1 cellular context compared by ENCODE assay signal in genomic region chr22:35463231-35463933, GRCh38.
TF ChIP-seq lines count a peak whose summit lies in the region.

No MANE protein-coding gene starts in this region.

TF ChIP-seq in HEK293, 187 proteins besides CTCF, POLR2A, EP300 and RAD21 (continued from another document):
- TF ChIP-seq ZBTB26 (tag by site-specific recombination; optimal IDR thresholded peaks at IDR 0.05) (no peak), ZBTB17 (tag by site-specific recombination; IDR thresholded peaks at IDR 0.05) (peak; percentile 98), ZNF670 (tag by site-specific recombination; IDR thresholded peaks at IDR 0.05; ENCODE audit: low read depth) (no peak), EGR2 (tag by site-specific recombination; IDR thresholded peaks at IDR 0.05; ENCODE audit: low read depth) (peak; percentile 97), ZNF366 (tag by site-specific recombination; conservative IDR thresholded peaks at IDR 0.05) (peak; percentile 99), ZFHX2 (tag by site-specific recombination; conservative IDR thresholded peaks at IDR 0.05) (peak; percentile 87), ZNF19 (tag by site-specific recombination; IDR thresholded peaks at IDR 0.05; ENCODE audit: low read depth) (no peak), BCL6B (tag by site-specific recombination; IDR thresholded peaks at IDR 0.05) (no peak)
TF ChIP-seq in HEK293: peak in this region for 4.
